Comparison of ENCODE assay signal across 21 cellular contexts in the genomic region with DNA sequence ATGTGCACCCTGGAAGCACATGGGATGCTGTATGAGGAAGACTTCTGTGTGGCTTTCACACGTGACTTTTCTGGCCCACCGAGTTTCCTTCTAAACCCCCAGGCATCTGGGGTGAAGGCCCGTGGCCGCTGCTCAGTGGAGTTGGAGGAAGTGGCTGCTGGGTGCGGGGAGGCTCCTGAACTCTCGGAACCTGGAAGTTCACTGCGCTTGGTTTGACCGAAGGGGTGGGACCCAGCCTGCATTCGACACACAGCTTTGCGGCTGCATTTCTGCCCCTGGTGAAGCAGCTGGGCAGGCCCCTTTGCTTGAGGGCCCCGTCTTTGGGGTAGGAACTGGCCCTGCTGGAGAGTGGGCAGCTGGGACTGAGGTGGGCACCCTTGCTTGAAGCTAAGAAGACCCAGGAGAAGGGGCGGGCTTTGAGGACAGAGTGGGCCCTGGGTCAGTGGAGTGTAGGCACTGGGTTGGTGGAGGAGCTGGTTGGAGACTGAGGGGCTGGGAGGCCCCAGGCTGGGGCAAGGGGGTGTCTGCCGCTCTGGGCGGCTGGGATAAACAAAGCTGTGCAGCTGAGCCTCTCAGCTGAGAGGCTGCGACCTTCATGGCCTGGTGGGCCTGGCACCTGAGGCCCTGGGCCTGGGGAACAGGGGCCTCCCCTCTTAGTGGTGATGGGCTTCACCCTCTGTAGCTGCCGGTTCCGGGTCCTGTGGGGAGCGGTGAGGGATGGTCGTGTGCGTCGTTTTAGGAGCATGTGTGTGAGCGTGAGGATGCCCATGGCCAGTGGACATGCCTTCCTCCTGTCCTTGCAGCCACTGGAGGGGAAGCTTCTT.
DNase-seq lines count a peak whose midpoint lies in the region; ATAC-seq lines count a peak whose summit lies in the region.
"Had no signal": no experiment of that assay in that cellular context is flagged by ENCODE, and none has a peak within 500 bp of the region (broad histone marks: within the 10 kb centered on the region; RNA-seq: fewer than 3 reads in every experiment).

No MANE protein-coding gene starts in this region.

- no peak overlapping the region for H2BK15ac ChIP-seq in neuronal stem cell (ENCODE audit: low read length)

- H3K79me1 ChIP-seq in neuronal stem cell (ENCODE audit: low read depth, low read length), result peaks cover 4% of the 10 kb centered on the region

- H3K4me3 Mint-ChIP-seq in T-helper 2 cell treated with Interferon-gamma antibody and Interleukin-4, amounts not matched to agents 5 μg/mL and 100 μg/mL, for 36 hours, result no peak overlapping the region
- H3K4me3 Mint-ChIP-seq in CD8-positive, alpha-beta memory T cell, result peak overlapping the region in 5 of 7 donors; percentile 58 to 87 (median 74)
- H3K4me3 Mint-ChIP-seq in activated naive CD8-positive, alpha-beta T cell treated with anti-CD3 and anti-CD28 coated beads, Interleukin-2, amount 50 U/mL, for 24 hours, result peak overlapping the region; percentile 71
- H3K4me3 Mint-ChIP-seq: nephron had no signal

- peak overlapping the region; percentile 85 for H3K14ac ChIP-seq in neuronal stem cell (ENCODE audit: low read length)

- peak; percentile 3 for ATAC-seq in activated naive CD8-positive, alpha-beta T cell treated with anti-CD3 and anti-CD28 coated beads, Interleukin-2, amount 50 U/mL, for 24 hours
- ATAC-seq in HG02798 (IDR thresholded peaks at IDR 0.05; ENCODE audit: poor library complexity, unreplicated experiment), result no peak
- no peak for ATAC-seq in HG03439 (IDR thresholded peaks at IDR 0.05; ENCODE audit: unreplicated experiment)

- no CpG with 5 or more reads among the region's 22 CpGs for WGBS in neuronal stem cell (ENCODE audit: extremely low coverage in 2 of 2, insufficient read length in 2 of 2, insufficient replicate concordance in 1 of 2), 2 donors

- no peaks in the 10 kb centered on the region for H3K36me3 ChIP-seq in CD8-positive, alpha-beta memory T cell (ENCODE audit: insufficient read depth, low read length)
- peaks cover 0 to 4% of the 10 kb centered on the region in 2 donors for H3K36me3 ChIP-seq in neuronal stem cell (replicated peaks in 1 of 2; ENCODE audit: control insufficient read depth in 2 of 2, insufficient read depth in 2 of 2, low read length in 2 of 2)
- H3K36me3 ChIP-seq: prostate gland had no signal

- H3K4ac ChIP-seq in neuronal stem cell (ENCODE audit: low read length), result no peak overlapping the region

- peak overlapping the region; percentile 72 for H3K18ac ChIP-seq in neuronal stem cell (ENCODE audit: low read length)

- CTCF ChIA-PET in CD8-positive, alpha-beta memory T cell (lab: Charles Lee), result interaction anchor here (1.7 kb wide), 1 partner anchor 12 kb away, joined by 4 read pairs; no protein-coding TSS in a partner anchor

- H3K23ac ChIP-seq in neuronal stem cell (ENCODE audit: low read depth, low read length, poor library complexity), result no peak overlapping the region

- no peak overlapping the region for H3K4me2 ChIP-seq in neuronal stem cell (ENCODE audit: insufficient read depth, low read length, poor library complexity, severe bottlenecking)
- H3K4me2 ChIP-seq: hepatocyte had no signal

- peak overlapping the region; percentile 66 for H3K9ac ChIP-seq in neuronal stem cell (ENCODE audit: low read depth, low read length, poor library complexity)

- H3K4me1 ChIP-seq in CD8-positive, alpha-beta memory T cell (ENCODE audit: insufficient read depth, low read length), result peaks cover 28% of the 10 kb centered on the region
- H3K4me1 ChIP-seq in neuronal stem cell (ENCODE audit: control insufficient read depth in 2 of 2, insufficient read depth in 1 of 2, low read depth in 1 of 2, low read length in 2 of 2), result peaks cover 0 to 9% of the 10 kb centered on the region in 2 donors

- H4K91ac ChIP-seq in neuronal stem cell (ENCODE audit: low read depth, low read length, poor library complexity), result peak overlapping the region; percentile 4

- H3K4me3 ChIP-seq in CD8-positive, alpha-beta memory T cell (ENCODE audit: low read length), result no peak overlapping the region
- no peak overlapping the region for H3K4me3 ChIP-seq in neuronal stem cell (ENCODE audit: low read length in 2 of 2)
- H3K4me3 ChIP-seq: hepatocyte, prostate gland, skin epidermis, tibial artery had no signal

- no peak overlapping the region for H2AK5ac ChIP-seq in neuronal stem cell (ENCODE audit: low read depth, low read length)

- H4K8ac ChIP-seq in neuronal stem cell (ENCODE audit: low read depth, low read length), result no peak overlapping the region

- H3K27me3 Mint-ChIP-seq in T-helper 2 cell treated with Interferon-gamma antibody and Interleukin-4, amounts not matched to agents 5 μg/mL and 100 μg/mL, for 36 hours (ENCODE audit: low read depth), result peaks cover 7% of the 10 kb centered on the region
- peaks cover 0 to 7% of the 10 kb centered on the region in 2 donors for H3K27me3 Mint-ChIP-seq in CD8-positive, alpha-beta memory T cell
- peaks cover 5% of the 10 kb centered on the region for H3K27me3 Mint-ChIP-seq in activated naive CD8-positive, alpha-beta T cell treated with anti-CD3 and anti-CD28 coated beads, Interleukin-2, amount 50 U/mL, for 24 hours
- H3K27me3 Mint-ChIP-seq: CD4-positive, CD25-positive, alpha-beta regulatory T cell had no signal

- no peak overlapping the region for H2AFZ ChIP-seq in neuronal stem cell (ENCODE audit: low read length)
- H2AFZ ChIP-seq: hepatocyte had no signal

- peaks cover 31% of the 10 kb centered on the region for H3K36me3 Mint-ChIP-seq in T-helper 2 cell treated with Interferon-gamma antibody and Interleukin-4, amounts not matched to agents 5 μg/mL and 100 μg/mL, for 36 hours (ENCODE audit: low read depth)
- H3K36me3 Mint-ChIP-seq in CD8-positive, alpha-beta memory T cell, result peaks cover 6 to 21% (median 17%) of the 10 kb centered on the region in 3 donors
- peaks cover 35% of the 10 kb centered on the region for H3K36me3 Mint-ChIP-seq in activated naive CD8-positive, alpha-beta T cell treated with anti-CD3 and anti-CD28 coated beads, Interleukin-2, amount 50 U/mL, for 24 hours (ENCODE audit: low read depth)

- no peak for DNase-seq in T-helper 2 cell treated with Interferon-gamma antibody and Interleukin-4, amounts not matched to agents 5 μg/mL and 100 μg/mL, for 36 hours (ENCODE audit: low spot score)
- no peak for DNase-seq in T-helper 2 cell
- DNase-seq in CD8-positive, alpha-beta memory T cell, result no peak
- no peak for DNase-seq in activated naive CD8-positive, alpha-beta T cell treated with anti-CD3 and anti-CD28 coated beads, Interleukin-2, amount 50 U/mL, for 24 hours
- no peak for DNase-seq in neuronal stem cell (ENCODE audit: low spot score)
- DNase-seq in NCI-H1417 treated with DMSO at 0.1 percent for 48 hours (lab: John Stamatoyannopoulos, UW), result no peak
- DNase-seq: DMS79 treated with DMSO at 0.1 percent for 48 hours, mammary epithelial cell, NCI-H1105, NCI-H2171 treated with DMSO at 0.1 percent for 48 hours, NCI-H69, OCI-M1, T1000, tibial artery had no signal

- H3K27ac Mint-ChIP-seq in T-helper 2 cell treated with Interferon-gamma antibody and Interleukin-4, amounts not matched to agents 5 μg/mL and 100 μg/mL, for 36 hours, result peak overlapping the region; percentile 93
- peak overlapping the region; percentile 51 to 97 (median 86) for H3K27ac Mint-ChIP-seq in CD8-positive, alpha-beta memory T cell
- peak overlapping the region; percentile 95 for H3K27ac Mint-ChIP-seq in activated naive CD8-positive, alpha-beta T cell treated with anti-CD3 and anti-CD28 coated beads, Interleukin-2, amount 50 U/mL, for 24 hours
- H3K27ac Mint-ChIP-seq: nephron had no signal

- H3K27ac ChIP-seq in CD8-positive, alpha-beta memory T cell (ENCODE audit: low read depth, low read length), result no peak overlapping the region
- H3K27ac ChIP-seq in neuronal stem cell (replicated peaks; ENCODE audit: low read length), result no peak overlapping the region
- H3K27ac ChIP-seq: hepatocyte, prostate gland, skin epidermis, tibial artery had no signal

- H3K9me3 ChIP-seq in CD8-positive, alpha-beta memory T cell (ENCODE audit: low read length), result peaks cover 16% of the 10 kb centered on the region
- peaks cover 6 to 9% of the 10 kb centered on the region in 2 donors for H3K9me3 ChIP-seq in neuronal stem cell (replicated peaks in 1 of 2; ENCODE audit: control insufficient read depth in 2 of 2, insufficient read depth in 1 of 2, low read depth in 1 of 2, low read length in 2 of 2)
- H3K9me3 ChIP-seq: prostate gland had no signal

- peak overlapping the region; percentile 24 for H2BK12ac ChIP-seq in neuronal stem cell (ENCODE audit: low read length)

- no peak overlapping the region for H2BK5ac ChIP-seq in neuronal stem cell (ENCODE audit: low read length)

- POLR2A ChIA-PET in CD8-positive, alpha-beta memory T cell (lab: Charles Lee), result no interaction called here

- peaks cover 28% of the 10 kb centered on the region for H3K9me3 Mint-ChIP-seq in T-helper 2 cell treated with Interferon-gamma antibody and Interleukin-4, amounts not matched to agents 5 μg/mL and 100 μg/mL, for 36 hours
- H3K9me3 Mint-ChIP-seq in CD8-positive, alpha-beta memory T cell, result peaks cover 5 to 29% (median 12%) of the 10 kb centered on the region in 5 donors
- H3K9me3 Mint-ChIP-seq in activated naive CD8-positive, alpha-beta T cell treated with anti-CD3 and anti-CD28 coated beads, Interleukin-2, amount 50 U/mL, for 24 hours, result peaks cover 27% of the 10 kb centered on the region

- peaks cover 24% of the 10 kb centered on the region for H3K4me1 Mint-ChIP-seq in T-helper 2 cell treated with Interferon-gamma antibody and Interleukin-4, amounts not matched to agents 5 μg/mL and 100 μg/mL, for 36 hours (ENCODE audit: low read depth)
- H3K4me1 Mint-ChIP-seq in CD8-positive, alpha-beta memory T cell, result peaks cover 15 to 38% (median 16%) of the 10 kb centered on the region in 3 donors
- peaks cover 33% of the 10 kb centered on the region for H3K4me1 Mint-ChIP-seq in activated naive CD8-positive, alpha-beta T cell treated with anti-CD3 and anti-CD28 coated beads, Interleukin-2, amount 50 U/mL, for 24 hours

- no peak overlapping the region for H2BK120ac ChIP-seq in neuronal stem cell (ENCODE audit: low read depth, low read length)

- H3K27me3 ChIP-seq in CD8-positive, alpha-beta memory T cell (ENCODE audit: insufficient read depth, low read length, poor library complexity, severe bottlenecking), result no peaks in the 10 kb centered on the region
- no peaks in the 10 kb centered on the region for H3K27me3 ChIP-seq in neuronal stem cell (ENCODE audit: control insufficient read depth in 3 of 3, insufficient read depth in 3 of 3, low read depth in 1 of 3, low read length in 3 of 3)
- H3K27me3 ChIP-seq: hepatocyte, tibial artery had no signal
